ENCODE assay signal across 2 cellular contexts in genomic region chr1:91835087-91835521, GRCh38.
TF ChIP-seq lines count a peak whose summit lies in the region.

No MANE protein-coding gene starts in this region.

TF ChIP-seq in K562, 482 proteins besides CTCF, POLR2A, EP300 and RAD21:
- TF ChIP-seq CHD1 (IDR thresholded peaks at IDR 0.05; ENCODE audit: low read length) = no peak
- no peak for TF ChIP-seq RUNX1 (IDR thresholded peaks at IDR 0.05; ENCODE audit: low read depth)
- no peak for TF ChIP-seq MECOM (CRISPR knock-in tag; IDR thresholded peaks at IDR 0.05)
- TF ChIP-seq PRDM10 (IDR thresholded peaks at IDR 0.05; ENCODE audit: partially characterized antibody) = peak; percentile 65
- TF ChIP-seq ZNF23 (CRISPR knock-in tag; IDR thresholded peaks at IDR 0.05) = no peak
- no peak for TF ChIP-seq HES1 (IDR thresholded peaks at IDR 0.05; ENCODE audit: low read depth)
- no peak for TF ChIP-seq YY1 (IDR thresholded peaks at IDR 0.05; ENCODE audit: borderline replicate concordance in 1 of 3, control insufficient read depth in 1 of 3, extremely low read depth in 1 of 3, insufficient read depth in 3 of 3, insufficient read length in 1 of 3, insufficient replicate concordance in 2 of 3, low read depth in 1 of 3, low read length in 2 of 3)

TF ChIP-seq in HepG2, 621 proteins besides CTCF, POLR2A, EP300 and RAD21 (continues in another document):
- TF ChIP-seq AHDC1 (CRISPR knock-in tag; IDR thresholded peaks at IDR 0.05; ENCODE audit: borderline replicate concordance) (peak; percentile 44; the same call in 1 of the 2 replicates), ZNF24 (IDR thresholded peaks at IDR 0.05) (no peak), ARID5B (CRISPR knock-in tag; IDR thresholded peaks at IDR 0.05) (peak; percentile 23; the same call in 1 of the 2 replicates), ZNF646 (CRISPR knock-in tag; IDR thresholded peaks at IDR 0.05) (peak; percentile 48; the same call in 1 of the 2 replicates), RXRB (CRISPR knock-in tag; IDR thresholded peaks at IDR 0.05; ENCODE audit: borderline replicate concordance) (peak; percentile 48; the same call in 1 of the 2 replicates), ZBTB38 (CRISPR knock-in tag; IDR thresholded peaks at IDR 0.05) (no peak), PATZ1 (CRISPR knock-in tag; IDR thresholded peaks at IDR 0.05) (0 out of 2 replicates have a peak, but pooled peaks have one; percentile 5), GATAD2A (CRISPR knock-in tag; IDR thresholded peaks at IDR 0.05) (peak; percentile 65; the same call in 1 of the 2 replicates), ELF3 (CRISPR knock-in tag; IDR thresholded peaks at IDR 0.05) (peak; percentile 32; the same call in 1 of the 2 replicates), POGZ (CRISPR knock-in tag; IDR thresholded peaks at IDR 0.05) (0 out of 2 replicates have a peak, but pooled peaks have one; percentile 37), MTERF4 (CRISPR knock-in tag; IDR thresholded peaks at IDR 0.05) (0 out of 2 replicates have a peak, but pooled peaks have one; percentile 37), REST (IDR thresholded peaks at IDR 0.05; ENCODE audit: borderline replicate concordance in 1 of 2, low read depth in 1 of 2, low read length in 2 of 2) (no peak), HNF4G (IDR thresholded peaks at IDR 0.05; ENCODE audit: borderline replicate concordance, low read depth, low read length) (peak; percentile 45; the same call in 1 of the 2 replicates), HNF4G (CRISPR knock-in tag; IDR thresholded peaks at IDR 0.05; ENCODE audit: borderline replicate concordance, low read depth) (no peak)
- TF ChIP-seq, protein P1, sequence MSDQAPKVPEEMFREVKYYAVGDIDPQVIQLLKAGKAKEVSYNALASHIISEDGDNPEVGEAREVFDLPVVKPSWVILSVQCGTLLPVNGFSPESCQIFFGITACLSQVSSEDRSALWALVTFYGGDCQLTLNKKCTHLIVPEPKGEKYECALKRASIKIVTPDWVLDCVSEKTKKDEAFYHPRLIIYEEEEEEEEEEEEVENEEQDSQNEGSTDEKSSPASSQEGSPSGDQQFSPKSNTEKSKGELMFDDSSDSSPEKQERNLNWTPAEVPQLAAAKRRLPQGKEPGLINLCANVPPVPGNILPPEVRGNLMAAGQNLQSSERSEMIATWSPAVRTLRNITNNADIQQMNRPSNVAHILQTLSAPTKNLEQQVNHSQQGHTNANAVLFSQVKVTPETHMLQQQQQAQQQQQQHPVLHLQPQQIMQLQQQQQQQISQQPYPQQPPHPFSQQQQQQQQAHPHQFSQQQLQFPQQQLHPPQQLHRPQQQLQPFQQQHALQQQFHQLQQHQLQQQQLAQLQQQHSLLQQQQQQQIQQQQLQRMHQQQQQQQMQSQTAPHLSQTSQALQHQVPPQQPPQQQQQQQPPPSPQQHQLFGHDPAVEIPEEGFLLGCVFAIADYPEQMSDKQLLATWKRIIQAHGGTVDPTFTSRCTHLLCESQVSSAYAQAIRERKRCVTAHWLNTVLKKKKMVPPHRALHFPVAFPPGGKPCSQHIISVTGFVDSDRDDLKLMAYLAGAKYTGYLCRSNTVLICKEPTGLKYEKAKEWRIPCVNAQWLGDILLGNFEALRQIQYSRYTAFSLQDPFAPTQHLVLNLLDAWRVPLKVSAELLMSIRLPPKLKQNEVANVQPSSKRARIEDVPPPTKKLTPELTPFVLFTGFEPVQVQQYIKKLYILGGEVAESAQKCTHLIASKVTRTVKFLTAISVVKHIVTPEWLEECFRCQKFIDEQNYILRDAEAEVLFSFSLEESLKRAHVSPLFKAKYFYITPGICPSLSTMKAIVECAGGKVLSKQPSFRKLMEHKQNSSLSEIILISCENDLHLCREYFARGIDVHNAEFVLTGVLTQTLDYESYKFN (CRISPR knock-in tag; conservative IDR thresholded peaks at IDR 0.05) = peak; percentile 39; the same call in 1 of the 2 replicates
